25 cellular contexts compared by ENCODE assay signal in the genomic region with DNA sequence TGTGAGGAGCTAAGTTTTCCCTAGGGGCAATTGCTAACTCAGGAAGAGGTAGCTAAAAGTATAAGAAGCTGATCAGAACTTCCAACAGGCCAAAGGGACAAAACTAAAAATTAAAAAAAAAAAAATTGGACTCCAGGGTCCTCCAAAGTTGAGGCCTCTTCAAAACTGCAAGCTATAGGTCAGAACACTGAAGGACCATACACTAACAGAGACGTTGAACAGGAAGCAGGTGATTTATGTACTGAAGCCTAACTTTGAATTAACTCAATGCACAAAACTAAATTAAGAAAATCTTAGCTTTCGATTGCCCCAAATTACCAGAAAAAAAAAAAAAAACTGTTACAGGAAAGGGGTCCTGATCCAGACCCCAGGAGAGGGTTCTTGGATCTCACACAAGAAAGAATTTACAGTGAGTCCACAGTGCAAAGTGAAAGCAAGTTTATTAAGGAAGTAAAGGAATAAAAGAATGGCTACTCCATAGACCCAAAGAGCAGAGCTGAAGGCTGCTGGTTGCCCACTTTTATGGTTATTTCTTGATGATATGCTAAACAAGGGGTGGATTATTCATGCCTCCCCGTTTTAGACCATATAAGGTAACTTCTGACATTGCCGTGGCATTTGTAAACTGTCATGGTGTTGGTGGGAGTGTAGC.
DNase-seq lines count a peak whose midpoint lies in the region; ATAC-seq and TF ChIP-seq lines count a peak whose summit lies in the region.
"Had no signal": no experiment of that assay in that cellular context is flagged by ENCODE, and none has a peak within 500 bp of the region (broad histone marks: within the 10 kb centered on the region; RNA-seq: fewer than 3 reads in every experiment).

No MANE protein-coding gene starts in this region.

- H3F3A ChIP-seq in PC-9 (ENCODE audit: insufficient read depth, low read depth): no peaks in the 10 kb centered on the region

- H3K9me3 ChIP-seq in PC-9 (ENCODE audit: insufficient read depth, low read depth): no peaks in the 10 kb centered on the region
- no peaks in the 10 kb centered on the region for H3K9me3 ChIP-seq in mucosa of descending colon

- DNase-seq in activated T-cell treated with anti-CD3 and anti-CD28 coated beads, Interleukin-2, amount 50 U/mL, for 72 hours: no peak
- DNase-seq in activated T-cell treated with anti-CD3 and anti-CD28 coated beads, Interleukin-2, amount 50 U/mL, for 1 hour: no peak
- DNase-seq in PC-9 (no peak), mucosa of descending colon (no peak), RKO (ENCODE audit: low spot score) (no peak), HUDEP-2 (lab: John Stamatoyannopoulos, UW; ENCODE audit: unreplicated experiment in 76 of 76) (no peak)
- DNase-seq in stimulated activated CD4-positive, alpha-beta T cell treated with anti-CD3 and anti-CD28 coated beads, Interleukin-2, amount 100 ng/mL, for 24 hours: no peak
- no peak for DNase-seq in natural killer cell treated with Interleukin-12 subunit alpha and Interleukin-12 subunit beta and Interleukin-15 and Interleukin-18, amount 100 ng/mL, for 72 hours (ENCODE audit: low spot score)
- DNase-seq: ACHN, C1 segment of cervical spinal cord, DMS79, H7, NCI-H1105, NCI-H146, NCI-H2029 treated with DMSO at 0.1 percent for 48 hours, NCI-H226, NCI-H510A treated with DMSO at 0.1 percent for 48 hours, NCI-H748 treated with DMSO at 0.1 percent for 48 hours, RPMI8226, SHP77 had no signal

- H3K27me3 Mint-ChIP-seq in activated T-cell treated with anti-CD3 and anti-CD28 coated beads, Interleukin-2, amount 50 U/mL, for 72 hours (ENCODE audit: low read depth): no peaks in the 10 kb centered on the region
- H3K27me3 Mint-ChIP-seq in natural killer cell treated with Interleukin-12 subunit alpha and Interleukin-12 subunit beta and Interleukin-15 and Interleukin-18, amount 100 ng/mL, for 72 hours: no peaks in the 10 kb centered on the region

- no peak overlapping the region for H3K27ac ChIP-seq in PC-9
- H3K27ac ChIP-seq: 22Rv1, HL-60, KMS-11, SK-N-MC had no signal

- H3K4me1 Mint-ChIP-seq in activated T-cell treated with anti-CD3 and anti-CD28 coated beads, Interleukin-2, amount 50 U/mL, for 72 hours (ENCODE audit: low read depth): no peaks in the 10 kb centered on the region
- peaks cover 4 to 14% of the 10 kb centered on the region in 2 donors for H3K4me1 Mint-ChIP-seq in natural killer cell treated with Interleukin-12 subunit alpha and Interleukin-12 subunit beta and Interleukin-15 and Interleukin-18, amount 100 ng/mL, for 72 hours (ENCODE audit: low read depth in 2 of 2)

- TF ChIP-seq CTCF in PC-9 (conservative IDR thresholded peaks at IDR 0.05) (no peak), mucosa of descending colon (IDR thresholded peaks at IDR 0.05) (no peak)

- H3K79me2 ChIP-seq in PC-9 (ENCODE audit: low read depth): no peaks in the 10 kb centered on the region

- CTCF ChIA-PET in PC-9 (lab: Charles Lee): no interaction called here

- no peak for ATAC-seq in activated T-cell treated with anti-CD3 and anti-CD28 coated beads, Interleukin-2, amount 50 U/mL, for 72 hours (replicated peaks in 1 of 2)
- peak; percentile 61 for ATAC-seq in mucosa of descending colon
- no peak for ATAC-seq in natural killer cell treated with Interleukin-12 subunit alpha and Interleukin-12 subunit beta and Interleukin-15 and Interleukin-18, amount 100 ng/mL, for 72 hours
- ATAC-seq: GM12878 had no signal

- POLR2A ChIA-PET in PC-9 (lab: Charles Lee; ENCODE audit: unreplicated experiment): no interaction called here

- peaks cover 0 to 1% of the 10 kb centered on the region in 2 donors for H3K9me3 Mint-ChIP-seq in activated T-cell treated with anti-CD3 and anti-CD28 coated beads, Interleukin-2, amount 50 U/mL, for 72 hours
- H3K9me3 Mint-ChIP-seq in natural killer cell treated with Interleukin-12 subunit alpha and Interleukin-12 subunit beta and Interleukin-15 and Interleukin-18, amount 100 ng/mL, for 72 hours: peaks cover 3% of the 10 kb centered on the region

- H2AFZ ChIP-seq in PC-9: 0 out of 2 replicates have a peak overlapping the region, but pooled peaks have one; percentile 17

- intact Hi-C loops in PC-9 (cut with micrococcal nuclease; ENCODE audit: unreplicated experiment) (no loop called here), mucosa of descending colon (cut with DNase I, micrococcal nuclease) (no loop called here)

- H3K27ac Mint-ChIP-seq in activated T-cell treated with anti-CD3 and anti-CD28 coated beads, Interleukin-2, amount 50 U/mL, for 72 hours: no peak overlapping the region
- no peak overlapping the region for H3K27ac Mint-ChIP-seq in natural killer cell treated with Interleukin-12 subunit alpha and Interleukin-12 subunit beta and Interleukin-15 and Interleukin-18, amount 100 ng/mL, for 72 hours

- H3K4me1 ChIP-seq in PC-9 (replicated peaks; ENCODE audit: insufficient read depth) (no peaks in the 10 kb centered on the region), mucosa of descending colon (ENCODE audit: low read depth) (peaks cover 2% of the 10 kb centered on the region)

- H3K27me3 ChIP-seq in PC-9 (ENCODE audit: insufficient read depth, low read depth): no peaks in the 10 kb centered on the region

- H3K4me2 ChIP-seq in PC-9: 0 out of 2 replicates have a peak overlapping the region, but pooled peaks have one; percentile 5
- H3K4me2 ChIP-seq: KMS-11 had no signal

- H3K4me3 Mint-ChIP-seq in activated T-cell treated with anti-CD3 and anti-CD28 coated beads, Interleukin-2, amount 50 U/mL, for 72 hours: peak overlapping the region; percentile 15 to 43
- no peak overlapping the region for H3K4me3 Mint-ChIP-seq in natural killer cell treated with Interleukin-12 subunit alpha and Interleukin-12 subunit beta and Interleukin-15 and Interleukin-18, amount 100 ng/mL, for 72 hours

- no peaks in the 10 kb centered on the region for H3K9me2 ChIP-seq in PC-9 (ENCODE audit: insufficient read depth)

- H3K36me3 Mint-ChIP-seq in activated T-cell treated with anti-CD3 and anti-CD28 coated beads, Interleukin-2, amount 50 U/mL, for 72 hours (ENCODE audit: insufficient read depth in 2 of 2): peaks cover 0 to 3% of the 10 kb centered on the region in 2 donors
- H3K36me3 Mint-ChIP-seq in natural killer cell treated with Interleukin-12 subunit alpha and Interleukin-12 subunit beta and Interleukin-15 and Interleukin-18, amount 100 ng/mL, for 72 hours: no peaks in the 10 kb centered on the region

- H3K4me3 ChIP-seq in PC-9: no peak overlapping the region
- no peak overlapping the region for H3K4me3 ChIP-seq in mucosa of descending colon
- H3K4me3 ChIP-seq: GM12878, SK-N-MC had no signal

- H3K36me3 ChIP-seq in PC-9 (ENCODE audit: low read depth): no peaks in the 10 kb centered on the region
- H3K36me3 ChIP-seq in mucosa of descending colon (ENCODE audit: low read depth): no peaks in the 10 kb centered on the region

- no peaks in the 10 kb centered on the region for H4K20me1 ChIP-seq in PC-9 (ENCODE audit: insufficient read depth)

- no TSS peak for BruUV-seq in PC-9 (replicated peaks; lab: Mats Ljungman, UMichigan)
